In genomic region chr17:77598241-77598620, GRCh38 we compare ENCODE assay signal across 23 cellular contexts.
DNase-seq lines count a peak whose midpoint lies in the region; ATAC-seq and TF ChIP-seq lines count a peak whose summit lies in the region.
"Had no signal": no experiment of that assay in that cellular context is flagged by ENCODE, and none has a peak within 500 bp of the region (broad histone marks: within the 10 kb centered on the region; RNA-seq: fewer than 3 reads in every experiment).

No MANE protein-coding gene starts in this region.

- H3K27me3 Mint-ChIP-seq in activated T-cell treated with anti-CD3 and anti-CD28 coated beads, Interleukin-2, amount 50 U/mL, for 24 hours = no peaks in the 10 kb centered on the region

- TF ChIP-seq CTCF in tibial artery (IDR thresholded peaks at IDR 0.05) = no peak

- H2BK120ac ChIP-seq in neuronal stem cell (ENCODE audit: low read depth, low read length) = no peak overlapping the region

- no peaks in the 10 kb centered on the region for H3K36me3 ChIP-seq in neuronal stem cell (replicated peaks in 1 of 2; ENCODE audit: control insufficient read depth in 2 of 2, insufficient read depth in 2 of 2, low read length in 2 of 2)
- no peaks in the 10 kb centered on the region for H3K36me3 ChIP-seq in tibial artery
- H3K36me3 ChIP-seq: BLaER1, HAP-1 had no signal

- peak overlapping the region; percentile 15 for H3K18ac ChIP-seq in neuronal stem cell (ENCODE audit: low read length)

- H3K9me3 ChIP-seq in neuronal stem cell (replicated peaks in 1 of 2; ENCODE audit: control insufficient read depth in 2 of 2, insufficient read depth in 1 of 2, low read depth in 1 of 2, low read length in 2 of 2) (no peaks in the 10 kb centered on the region), tibial artery (no peaks in the 10 kb centered on the region)
- H3K9me3 ChIP-seq: BLaER1, Caco-2, HAP-1 had no signal

- H3K4me1 Mint-ChIP-seq in activated T-cell treated with anti-CD3 and anti-CD28 coated beads, Interleukin-2, amount 50 U/mL, for 24 hours (ENCODE audit: low read depth) = peaks cover 10% of the 10 kb centered on the region
- H3K4me1 Mint-ChIP-seq: B cell had no signal

- in situ Hi-C loops in KBM-7 (cut with MboI; ENCODE audit: low pct_unique_long_range_greater_than_20kb, low sequenced_read_pairs) = no loop called here

- H3K4me3 ChIP-seq in neuronal stem cell (ENCODE audit: low read length in 2 of 2) (no peak overlapping the region), tibial artery (no peak overlapping the region)
- H3K4me3 ChIP-seq: BLaER1, GM12878, HAP-1 had no signal

- H3K27ac Mint-ChIP-seq in activated T-cell treated with anti-CD3 and anti-CD28 coated beads, Interleukin-2, amount 50 U/mL, for 24 hours = no peak overlapping the region
- H3K27ac Mint-ChIP-seq: B cell; CD4-positive, CD25-positive, alpha-beta regulatory T cell; CD8-positive, alpha-beta T cell; HFFc6 had no signal

- peak overlapping the region; percentile 49 for H2BK12ac ChIP-seq in neuronal stem cell (ENCODE audit: low read length)

- H3K9me3 Mint-ChIP-seq in activated T-cell treated with anti-CD3 and anti-CD28 coated beads, Interleukin-2, amount 50 U/mL, for 24 hours = no peaks in the 10 kb centered on the region
- H3K9me3 Mint-ChIP-seq: CD4-positive, CD25-positive, alpha-beta regulatory T cell; CD8-positive, alpha-beta T cell; HFFc6 had no signal

- peak; percentile 20 for DNase-seq in activated T-cell treated with anti-CD3 and anti-CD28 coated beads, Interleukin-2, amount 50 U/mL, for 24 hours
- DNase-seq in activated T-cell treated with anti-CD3 and anti-CD28 coated beads, Interleukin-2, amount 50 U/mL, for 48 hours = no peak
- peak; percentile 37 for DNase-seq in islet precursor cell
- no peak for DNase-seq in neuronal stem cell (ENCODE audit: low spot score)
- peak; percentile 7 to 60 for DNase-seq in tibial artery
- no peak for DNase-seq in KBM-7
- no peak for DNase-seq in stimulated activated CD4-positive, alpha-beta T cell treated with anti-CD3 and anti-CD28 coated beads, Interleukin-4, amount 100 ng/mL, for 4 hours
- DNase-seq: Caco-2; CD4-positive, CD25-positive, alpha-beta regulatory T cell; CD8-positive, alpha-beta T cell; DMS 273 treated with DMSO at 0.1 percent for 48 hours; DMS79; EL; GDM1; GOT3; HFFc6 had no signal

- H3K9ac ChIP-seq in neuronal stem cell (ENCODE audit: low read depth, low read length, poor library complexity) = no peak overlapping the region
- H3K9ac ChIP-seq: BLaER1 had no signal

- no peaks in the 10 kb centered on the region for H3K79me1 ChIP-seq in neuronal stem cell (ENCODE audit: low read depth, low read length)

- intact Hi-C loops in tibial artery (cut with DNase I; ENCODE audit: low total_unique reads) = no loop called here

- H2BK5ac ChIP-seq in neuronal stem cell (ENCODE audit: low read length) = no peak overlapping the region

- WGBS in neuronal stem cell (ENCODE audit: extremely low coverage in 2 of 2, insufficient read length in 2 of 2, insufficient replicate concordance in 1 of 2), 2 donors = no CpG with 5 or more reads among the region's 4 CpGs

- no peak overlapping the region for H3K23ac ChIP-seq in neuronal stem cell (ENCODE audit: low read depth, low read length, poor library complexity)

- H3K4me1 ChIP-seq in neuronal stem cell (ENCODE audit: control insufficient read depth in 2 of 2, insufficient read depth in 1 of 2, low read depth in 1 of 2, low read length in 2 of 2) (peaks cover 0 to 14% of the 10 kb centered on the region in 2 donors), tibial artery (peaks cover 4 to 43% (median 41%) of the 10 kb centered on the region in 4 donors)
- H3K4me1 ChIP-seq: HAP-1 had no signal

- no peak overlapping the region for H3K4me3 Mint-ChIP-seq in activated T-cell treated with anti-CD3 and anti-CD28 coated beads, Interleukin-2, amount 50 U/mL, for 24 hours
- H3K4me3 Mint-ChIP-seq: B cell; CD4-positive, CD25-positive, alpha-beta regulatory T cell; CD8-positive, alpha-beta T cell; HFFc6 had no signal

- no peak overlapping the region for H3K14ac ChIP-seq in neuronal stem cell (ENCODE audit: low read length)

- H2BK15ac ChIP-seq in neuronal stem cell (ENCODE audit: low read length) = peak overlapping the region; percentile 79

- no peak overlapping the region for H3K4me2 ChIP-seq in neuronal stem cell (ENCODE audit: insufficient read depth, low read length, poor library complexity, severe bottlenecking)
- H3K4me2 ChIP-seq: BLaER1 had no signal

- H2AFZ ChIP-seq in neuronal stem cell (ENCODE audit: low read length) = no peak overlapping the region

- H3K4ac ChIP-seq in neuronal stem cell (ENCODE audit: low read length) = no peak overlapping the region

- no peak overlapping the region for H4K8ac ChIP-seq in neuronal stem cell (ENCODE audit: low read depth, low read length)

- H2AK5ac ChIP-seq in neuronal stem cell (ENCODE audit: low read depth, low read length) = peak overlapping the region; percentile 71

- H3K27me3 ChIP-seq in neuronal stem cell (ENCODE audit: control insufficient read depth in 3 of 3, insufficient read depth in 3 of 3, low read depth in 1 of 3, low read length in 3 of 3) (peaks cover 0 to 7% (median 0%) of the 10 kb centered on the region in 3 experiments), tibial artery (no peaks in the 10 kb centered on the region)
- H3K27me3 ChIP-seq: BLaER1 had no signal

- ATAC-seq in HG03432 (IDR thresholded peaks at IDR 0.05; ENCODE audit: unreplicated experiment) = no peak
- ATAC-seq: CD8-positive, alpha-beta T cell; GM12878 had no signal

- no peaks in the 10 kb centered on the region for H3K36me3 Mint-ChIP-seq in activated T-cell treated with anti-CD3 and anti-CD28 coated beads, Interleukin-2, amount 50 U/mL, for 24 hours (ENCODE audit: low read depth)
- H3K36me3 Mint-ChIP-seq: CD8-positive, alpha-beta T cell had no signal

- H4K91ac ChIP-seq in neuronal stem cell (ENCODE audit: low read depth, low read length, poor library complexity) = no peak overlapping the region

- H3K27ac ChIP-seq in neuronal stem cell (replicated peaks; ENCODE audit: low read length) (no peak overlapping the region), tibial artery (peak overlapping the region in 1 of 2 donors; percentile 29)
- H3K27ac ChIP-seq: 22Rv1, BLaER1, C4-2B had no signal

Comparison
In these comparisons a context has a peak if more than half of its experiments do, and no peak if none do; other contexts are left out.
1. DNase-seq: peak in activated T-cell treated with anti-CD3 and anti-CD28 coated beads, Interleukin-2, amount 50 U/mL, for 24 hours (single experiment), islet precursor cell (single experiment) and tibial artery (2 of 2); none in activated T-cell treated with anti-CD3 and anti-CD28 coated beads, Interleukin-2, amount 50 U/mL, for 48 hours (0 of 2), neuronal stem cell (single experiment), KBM-7 (single experiment) and stimulated activated CD4-positive, alpha-beta T cell treated with anti-CD3 and anti-CD28 coated beads, Interleukin-4, amount 100 ng/mL, for 4 hours (0 of 2).